Comparison of ENCODE assay signal across 16 cellular contexts in the genomic region with DNA sequence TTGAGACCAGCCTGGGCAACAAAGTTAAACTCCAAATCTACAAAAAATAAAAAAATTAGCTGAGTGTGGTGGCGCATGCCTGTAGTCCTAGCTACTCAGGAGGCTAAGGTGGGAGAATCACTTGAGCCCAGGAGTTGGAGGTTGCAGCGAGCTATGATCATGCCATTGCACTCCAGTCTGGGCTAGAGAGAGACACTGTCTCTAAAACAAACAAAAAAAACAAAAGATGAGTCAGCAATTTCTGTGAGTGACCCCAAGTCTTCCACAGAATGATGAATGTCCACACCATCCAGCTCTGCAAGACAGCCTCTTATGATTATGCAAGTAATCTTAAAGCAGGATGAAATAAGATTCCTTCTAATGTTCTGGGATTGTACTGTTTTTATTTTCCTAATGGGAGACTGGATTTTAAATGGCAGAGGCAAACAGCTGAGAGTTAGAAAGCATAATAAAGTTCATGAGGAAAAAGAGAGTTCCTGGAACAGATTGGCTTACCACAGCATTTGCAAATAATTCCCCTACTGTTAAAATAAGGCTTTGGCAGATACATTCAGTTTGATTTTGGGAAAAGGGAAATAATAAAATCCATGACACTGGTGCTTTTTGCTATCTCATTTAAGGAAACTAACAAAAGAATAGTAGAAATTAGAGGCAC. TPM values are rescaled to one million over a fixed set of nuclear protein-coding genes. Genes with fewer than 3 reads are reported as not detected.
DNase-seq lines count a peak whose midpoint lies in the region; ATAC-seq, FAIRE-seq and TF ChIP-seq lines count a peak whose summit lies in the region.
"Had no signal": no experiment of that assay in that cellular context is flagged by ENCODE, and none has a peak within 500 bp of the region (broad histone marks: within the 10 kb centered on the region; RNA-seq: fewer than 3 reads in every experiment).

No MANE protein-coding gene starts in this region.

- no peak for ATAC-seq in HepG2
- no peak for ATAC-seq in GM19452 (IDR thresholded peaks at IDR 0.05; ENCODE audit: unreplicated experiment)
- ATAC-seq in activated CD4-positive, CD25-positive, alpha-beta regulatory T cell treated with anti-CD3 and anti-CD28 coated beads, Interleukin-2, amount 50 U/mL, for 24 hours = no peak
- ATAC-seq in stimulated activated naive CD8-positive, alpha-beta T cell treated with anti-CD3 and anti-CD28 coated beads, Interleukin-15, Interleukin-2, amounts not matched to agents 100 U/mL and 50 U/mL, for 24 hours = no peak
- ATAC-seq: natural killer cell had no signal

- no peak for FAIRE-seq in HTR-8/SVneo (lab: Jason Lieb, UNC)
- FAIRE-seq in HepG2 (lab: Jason Lieb, UNC) = no peak

- H3K4me2 ChIP-seq in HepG2 (ENCODE audit: low read depth, low read length) = no peak overlapping the region

- no TSS peak for BruUV-seq in HepG2 (replicated peaks; lab: Mats Ljungman, UMichigan)

- H2AFZ ChIP-seq in HepG2 (ENCODE audit: low read length) = no peak overlapping the region

- CTCF ChIA-PET in HepG2 (lab: Yijun Ruan, JAX; ENCODE audit: low intra/inter-chr PET ratio, low total read pairs) = no interaction called here

- H3K4me1 ChIP-seq in adipocyte (ENCODE audit: control insufficient read depth, insufficient read depth, low read length) = peaks cover 35% of the 10 kb centered on the region
- H3K4me1 ChIP-seq in HepG2 (ENCODE audit: insufficient read depth, low read length) = no peaks in the 10 kb centered on the region

- TF ChIP-seq EP300 in HepG2 (IDR thresholded peaks at IDR 0.05; ENCODE audit: low read depth in 2 of 2, low read length in 2 of 2) (no peak), HepG2 (CRISPR knock-in tag; IDR thresholded peaks at IDR 0.05; ENCODE audit: borderline replicate concordance) (no peak)

- no peak overlapping the region for H3K4me3 ChIP-seq in AG10803 (ENCODE audit: low read length)
- peak overlapping the region; percentile 21 for H3K4me3 ChIP-seq in adipocyte (ENCODE audit: low read length)
- H3K4me3 ChIP-seq in HepG2 (replicated peaks in 1 of 3; ENCODE audit: insufficient read depth in 1 of 3, low read depth in 2 of 3, low read length in 3 of 3) = no peak overlapping the region
- H3K4me3 ChIP-seq: esophagus muscularis mucosa, thoracic aorta had no signal

- POLR2A ChIA-PET in HepG2 (lab: Yijun Ruan, JAX) = no interaction called here

- H3K79me2 ChIP-seq in HepG2 (ENCODE audit: insufficient read depth, low read length) = no peaks in the 10 kb centered on the region

- DNase-seq in AG10803 (ENCODE audit: low read depth) (peak; percentile 33), HTR-8/SVneo (ENCODE audit: insufficient read length, low spot score) (peak; percentile 11), adipocyte (ENCODE audit: low read depth) (peak; percentile 32), HepG2 (ENCODE audit: low spot score) (no peak)
- no peak for DNase-seq in stimulated activated naive CD4-positive, alpha-beta T cell treated with Interleukin-2 at 50 U/mL for 16 hours (lab: John Stamatoyannopoulos, UW)
- DNase-seq in stimulated activated naive CD8-positive, alpha-beta T cell treated with anti-CD3 and anti-CD28 coated beads, Interleukin-15, Interleukin-2, amounts not matched to agents 100 U/mL and 50 U/mL, for 24 hours = no peak
- DNase-seq: activated gamma-delta T cell, aorta, cortex of kidney, natural killer cell, NCI-H1105 treated with DMSO at 0.1 percent for 48 hours, NCI-H345 had no signal

- no peaks in the 10 kb centered on the region for H3K27me3 ChIP-seq in adipocyte (replicated peaks; ENCODE audit: control insufficient read depth, insufficient read depth, low read length)
- no peaks in the 10 kb centered on the region for H3K27me3 ChIP-seq in HepG2 (ENCODE audit: control insufficient read depth in 1 of 2, insufficient read depth in 2 of 2, low read length in 2 of 2)
- H3K27me3 ChIP-seq: esophagus muscularis mucosa had no signal

- in situ Hi-C loops in HepG2 (cut with HindIII; ENCODE audit: extremely low pct_ligation_motif_present, low pct_unique_long_range_greater_than_20kb) = no loop called here

- H3K9ac ChIP-seq in adipocyte (ENCODE audit: low read length) (peak overlapping the region; percentile 73), HepG2 (ENCODE audit: insufficient read depth, low read depth, low read length) (no peak overlapping the region)

- no peak for TF ChIP-seq POLR2A in HepG2 (IDR thresholded peaks at IDR 0.05; ENCODE audit: insufficient read depth in 1 of 2, low read depth in 2 of 2, low read length in 2 of 2)

- no peak for TF ChIP-seq CTCF in AG10803 (conservative IDR thresholded peaks at IDR 0.05; ENCODE audit: low read length)
- no peak for TF ChIP-seq CTCF in HepG2 (CRISPR knock-in tag; IDR thresholded peaks at IDR 0.05)

- TF ChIP-seq RAD21 in HepG2 (CRISPR knock-in tag; IDR thresholded peaks at IDR 0.05) = no peak

- H3K9me3 ChIP-seq in adipocyte (ENCODE audit: control insufficient read depth, low read length) (peaks cover 16% of the 10 kb centered on the region), HepG2 (ENCODE audit: low read length) (no peaks in the 10 kb centered on the region)
- H3K9me3 ChIP-seq: thoracic aorta had no signal

- no peaks in the 10 kb centered on the region for H3K36me3 ChIP-seq in adipocyte (ENCODE audit: control insufficient read depth, insufficient read depth, low read length, severe bottlenecking)
- H3K36me3 ChIP-seq in HepG2 (replicated peaks in 1 of 2; ENCODE audit: control insufficient read depth in 1 of 2, insufficient read depth in 2 of 2, low read length in 2 of 2) = no peaks in the 10 kb centered on the region
- H3K36me3 ChIP-seq: esophagus muscularis mucosa, thoracic aorta had no signal

- intact Hi-C loops in HepG2 (cut with micrococcal nuclease; ENCODE audit: unreplicated experiment) = no loop called here

- no peaks in the 10 kb centered on the region for H4K20me1 ChIP-seq in HepG2 (ENCODE audit: insufficient read depth, low read length)

- whole genome bisulfite sequencing in HepG2 (ENCODE audit: low lambda C conversion rate) = 3% methylated on average over 2 of the region's 2 CpGs

- no peak overlapping the region for H3K27ac ChIP-seq in HepG2 (ENCODE audit: extremely low read length, insufficient read depth, low read length)
- H3K27ac ChIP-seq: esophagus muscularis mucosa, thoracic aorta had no signal

TF ChIP-seq in HepG2, 621 proteins besides CTCF, POLR2A, EP300 and RAD21 (continues in another document):
- TF ChIP-seq ZNF362 (CRISPR knock-in tag; IDR thresholded peaks at IDR 0.05; ENCODE audit: borderline replicate concordance) (no peak), ZSCAN29 (CRISPR knock-in tag; conservative IDR thresholded peaks at IDR 0.05) (no peak)

RNA-seq across cellular contexts. Expression of gene PRKAR2B, which starts 18.9 kb away (rescaled TPM):
- total RNA-seq in HepG2 (2016; rRNA removed; fragmentation: Illumina TruSeq; extraction: Trizol) = not detected in 2 replicates
- not detected in 2 replicates for total RNA-seq in HepG2 (2016; cell fraction: cytosol; rRNA removed; fragmentation: Illumina TruSeq; extraction: Trizol; ENCODE audit: low read depth)
- total RNA-seq in HepG2 (2016; cell fraction: insoluble cytoplasmic fraction; rRNA removed; fragmentation: Illumina TruSeq; extraction: Trizol) = not detected in 2 replicates
- total RNA-seq in HepG2 (2016; cell fraction: membrane; rRNA removed; fragmentation: Illumina TruSeq; extraction: Trizol) = 0.09 TPM in 1 of 2 replicates, not detected in the other
- not detected in 2 replicates for total RNA-seq in HepG2 (2016; cell fraction: nucleus; rRNA removed; fragmentation: Illumina TruSeq; extraction: Trizol)
- 0.03 TPM in 1 of 2 replicates, not detected in the other for polyA plus RNA-seq in HepG2 (2011; rRNA removed)
- 0.01 TPM in 1 of 2 replicates, not detected in the other for polyA plus RNA-seq in HepG2 (2011; cell fraction: cytosol; rRNA removed)
- polyA plus RNA-seq in HepG2 (2011; cell fraction: nucleus; rRNA removed) = not detected in 2 replicates
- polyA plus RNA-seq in HepG2 (2012) = 0.03 TPM in 1 of 2 replicates, not detected in the other
- polyA plus RNA-seq in HepG2 (2016; cell fraction: cytosol; fragmentation: Illumina TruSeq; extraction: Trizol; ENCODE audit: low read depth) = not detected in 2 replicates
- 0.10 TPM in 1 of 2 replicates, not detected in the other for polyA plus RNA-seq in HepG2 (2016; cell fraction: insoluble cytoplasmic fraction; fragmentation: Illumina TruSeq; extraction: Trizol; ENCODE audit: low read depth)
- polyA plus RNA-seq in HepG2 (2016; cell fraction: membrane; fragmentation: Illumina TruSeq; extraction: Trizol; ENCODE audit: low read depth) = 0.05 TPM in 1 of 2 replicates, not detected in the other
- not detected in 2 replicates for polyA plus RNA-seq in HepG2 (2016; cell fraction: nucleus; fragmentation: Illumina TruSeq; extraction: Trizol; ENCODE audit: insufficient read depth, low read depth)
- polyA minus RNA-seq in HepG2 (2011; rRNA and poly(A)+ RNA removed; ENCODE audit: low replicate concordance) = 0.14 and 0.68 TPM in 2 replicates
- polyA minus RNA-seq in HepG2 (2011; cell fraction: cytosol; rRNA and poly(A)+ RNA removed) = 0.20 TPM in 1 of 2 replicates, not detected in the other
- 0.13 TPM in 1 of 2 replicates, not detected in the other for polyA minus RNA-seq in HepG2 (2011; cell fraction: nucleus; rRNA and poly(A)+ RNA removed)

Comparison
In these comparisons a context has a peak if more than half of its experiments do, and no peak if none do; other contexts are left out.
1. DNase-seq: peak in AG10803 (single experiment), HTR-8/SVneo (single experiment) and adipocyte (single experiment); none in HepG2 (single experiment), stimulated activated naive CD4-positive, alpha-beta T cell treated with Interleukin-2 at 50 U/mL for 16 hours (single experiment) and stimulated activated naive CD8-positive, alpha-beta T cell treated with anti-CD3 and anti-CD28 coated beads, Interleukin-15, Interleukin-2, amounts not matched to agents 100 U/mL and 50 U/mL, for 24 hours (single experiment).